8 cellular contexts compared by ENCODE assay signal in genomic region chr10:23095966-23096813, GRCh38. TPM values are rescaled to one million over a fixed set of nuclear protein-coding genes. Genes with fewer than 3 reads are reported as not detected.
DNase-seq lines count a peak whose midpoint lies in the region; ATAC-seq and TF ChIP-seq lines count a peak whose summit lies in the region.

No MANE protein-coding gene starts in this region.

- peak overlapping the region; percentile 53 to 92 for H3K9ac ChIP-seq in colonic mucosa (ENCODE audit: low read depth in 2 of 2, low read length in 2 of 2)

- intact Hi-C loops in colonic mucosa (cut with DNase I): no loop called here

- peaks cover 8% of the 10 kb centered on the region for H3K4me1 ChIP-seq in colonic mucosa

- H3K36me3 ChIP-seq in colonic mucosa: no peaks in the 10 kb centered on the region

- DNase-seq in GF-D8 (lab: John Stamatoyannopoulos, UW) (peak; percentile 28), HPDE6-E6E7 (ENCODE audit: extremely low spot score) (peak; percentile 3), colonic mucosa (peak; percentile 38), left kidney (ENCODE audit: low read depth, low spot score) (peak; percentile 78), NCI-H187 treated with DMSO at 0.1 percent for 48 hours (lab: John Stamatoyannopoulos, UW) (no peak)
- peak; percentile 33 to 35 for DNase-seq in stimulated activated CD4-positive, alpha-beta T cell treated with anti-CD3 and anti-CD28 coated beads, Interleukin-2, amount 100 ng/mL, for 24 hours

- peak overlapping the region; percentile 91 for H3K27ac ChIP-seq in VCaP
- H3K27ac ChIP-seq in colonic mucosa: peak overlapping the region; percentile 88

- peak; percentile 50 for ATAC-seq in GM21423 (IDR thresholded peaks at IDR 0.05; ENCODE audit: unreplicated experiment)

- H3K9me3 ChIP-seq in colonic mucosa: no peaks in the 10 kb centered on the region

- no peaks in the 10 kb centered on the region for H3K27me3 ChIP-seq in colonic mucosa

- H3K4me3 ChIP-seq in colonic mucosa: peak overlapping the region; percentile 68

- no peak for TF ChIP-seq CTCF in VCaP (conservative IDR thresholded peaks at IDR 0.05)
- no peak for TF ChIP-seq CTCF in colonic mucosa (IDR thresholded peaks at IDR 0.05)

RNA-seq across cellular contexts. Expression of gene MSRB2, which starts 0.8 kb away (rescaled TPM):
- total RNA-seq in colonic mucosa: 10 to 100 TPM; 29.2 to 43.2 TPM
